ENCODE assay signal across 1 cellular context in genomic region chr1:64913361-64914015, GRCh38.
TF ChIP-seq lines count a peak whose summit lies in the region.

No MANE protein-coding gene starts in this region.

TF ChIP-seq in endothelial cell of umbilical vein, 7 proteins besides CTCF, POLR2A, EP300 and RAD21:
- TF ChIP-seq GATA2 (IDR thresholded peaks at IDR 0.05; ENCODE audit: insufficient read depth, insufficient read length, low read depth, low read length) = no peak
- no peak for TF ChIP-seq MAX (IDR thresholded peaks at IDR 0.05; ENCODE audit: insufficient read depth, insufficient read length)
- no peak for TF ChIP-seq EZH2 (IDR thresholded peaks at IDR 0.05; ENCODE audit: borderline replicate concordance, low read depth, low read length, severe bottlenecking)
- no peak for TF ChIP-seq POLR2AphosphoS5 (IDR thresholded peaks at IDR 0.05; ENCODE audit: insufficient read depth, low read depth, low read length)
- TF ChIP-seq FOS (IDR thresholded peaks at IDR 0.05; ENCODE audit: borderline replicate concordance, insufficient read depth, low read length) = no peak
